In the genomic region with DNA sequence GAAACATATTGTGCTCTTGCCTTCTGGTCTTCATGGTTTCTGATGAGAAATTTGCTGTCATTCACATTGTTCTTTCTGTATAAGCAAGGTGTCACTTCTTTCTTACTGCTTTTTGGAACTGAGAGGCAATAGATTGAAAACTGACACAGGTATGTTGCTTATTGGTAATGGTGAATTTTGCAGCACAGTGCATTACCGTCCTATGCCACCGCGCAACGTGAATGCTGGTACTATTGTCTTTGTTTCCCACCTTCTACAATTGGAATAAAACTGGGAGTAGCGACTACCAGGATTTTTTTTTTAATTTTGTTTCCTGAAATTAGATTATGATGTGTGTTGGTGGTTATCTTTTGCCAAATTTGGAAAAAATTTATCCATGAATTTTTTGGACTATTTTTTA, we compare ENCODE assay signal across 1 cellular context.
TF ChIP-seq lines count a peak whose summit lies in the region.

No MANE protein-coding gene starts in this region.

TF ChIP-seq in HepG2, 621 proteins besides CTCF, POLR2A, EP300 and RAD21 (continued from another document):
- no peak for TF ChIP-seq RORA (CRISPR knock-in tag; IDR thresholded peaks at IDR 0.05)
- no peak for TF ChIP-seq ZNF138 (CRISPR knock-in tag; IDR thresholded peaks at IDR 0.05; ENCODE audit: low read depth)
- no peak for TF ChIP-seq DPF2 (CRISPR knock-in tag; IDR thresholded peaks at IDR 0.05; ENCODE audit: borderline replicate concordance, low read depth)
- TF ChIP-seq POGZ (CRISPR knock-in tag; IDR thresholded peaks at IDR 0.05) = no peak
- no peak for TF ChIP-seq ZFAT (CRISPR knock-in tag; conservative IDR thresholded peaks at IDR 0.05)
- TF ChIP-seq CHD2 (IDR thresholded peaks at IDR 0.05; ENCODE audit: low read depth, low read length) = no peak
- no peak for TF ChIP-seq SRSF1 (optimal IDR thresholded peaks at IDR 0.05; ENCODE audit: low read depth, low read length)
- no peak for TF ChIP-seq ZNF30 (CRISPR knock-in tag; IDR thresholded peaks at IDR 0.05)
- TF ChIP-seq, protein P1, sequence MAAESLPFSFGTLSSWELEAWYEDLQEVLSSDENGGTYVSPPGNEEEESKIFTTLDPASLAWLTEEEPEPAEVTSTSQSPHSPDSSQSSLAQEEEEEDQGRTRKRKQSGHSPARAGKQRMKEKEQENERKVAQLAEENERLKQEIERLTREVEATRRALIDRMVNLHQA (CRISPR knock-in tag; IDR thresholded peaks at IDR 0.05) = no peak
- TF ChIP-seq ZNF670 (CRISPR knock-in tag; IDR thresholded peaks at IDR 0.05; ENCODE audit: borderline replicate concordance) = no peak
- TF ChIP-seq, protein P2, sequence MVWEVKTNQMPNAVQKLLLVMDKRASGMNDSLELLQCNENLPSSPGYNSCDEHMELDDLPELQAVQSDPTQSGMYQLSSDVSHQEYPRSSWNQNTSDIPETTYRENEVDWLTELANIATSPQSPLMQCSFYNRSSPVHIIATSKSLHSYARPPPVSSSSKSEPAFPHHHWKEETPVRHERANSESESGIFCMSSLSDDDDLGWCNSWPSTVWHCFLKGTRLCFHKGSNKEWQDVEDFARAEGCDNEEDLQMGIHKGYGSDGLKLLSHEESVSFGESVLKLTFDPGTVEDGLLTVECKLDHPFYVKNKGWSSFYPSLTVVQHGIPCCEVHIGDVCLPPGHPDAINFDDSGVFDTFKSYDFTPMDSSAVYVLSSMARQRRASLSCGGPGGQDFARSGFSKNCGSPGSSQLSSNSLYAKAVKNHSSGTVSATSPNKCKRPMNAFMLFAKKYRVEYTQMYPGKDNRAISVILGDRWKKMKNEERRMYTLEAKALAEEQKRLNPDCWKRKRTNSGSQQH (CRISPR knock-in tag; IDR thresholded peaks at IDR 0.05; ENCODE audit: low read depth) = no peak
- TF ChIP-seq KDM5B (CRISPR knock-in tag; IDR thresholded peaks at IDR 0.05; ENCODE audit: borderline replicate concordance) = no peak
